Comparison of ENCODE assay signal across 8 cellular contexts in genomic region chr3:51538459-51539290, GRCh38. TPM values are rescaled to one million over a fixed set of nuclear protein-coding genes. Genes with fewer than 3 reads are reported as not detected.
DNase-seq lines count a peak whose midpoint lies in the region; ATAC-seq and TF ChIP-seq lines count a peak whose summit lies in the region.

Gene RAD54L2, plus strand, starts transcription at chr3:51538719. Its CDS starts 51,702 bp downstream, at chr3:51590421.

- TF ChIP-seq CTCF in omental fat pad (IDR thresholded peaks at IDR 0.05), result no peak

- H3K9me3 ChIP-seq in ES-I3 (ENCODE audit: control insufficient read depth, insufficient read depth, low read length) (no peaks in the 10 kb centered on the region), SK-N-MC (ENCODE audit: low read depth, low read length) (no peaks in the 10 kb centered on the region)

- H3K4me3 Mint-ChIP-seq in activated naive CD4-positive, alpha-beta T cell treated with anti-CD3 and anti-CD28 coated beads, Interleukin-2, amount 50 U/mL, for 24 hours, result peak within 1 kb of the TSS; percentile 92

- H3K36me3 ChIP-seq in ES-I3 (ENCODE audit: insufficient read depth, low read length) (no peaks in the 10 kb centered on the region), SK-N-MC (ENCODE audit: insufficient read depth, low read length) (no peaks in the 10 kb centered on the region)

- no peaks in the 10 kb centered on the region for H3K9me3 Mint-ChIP-seq in activated naive CD4-positive, alpha-beta T cell treated with anti-CD3 and anti-CD28 coated beads, Interleukin-2, amount 50 U/mL, for 24 hours

- H3K27ac ChIP-seq in SK-N-MC, result peak within 1 kb of the TSS; percentile 62; the same call in 1 of the 2 replicates
- H3K27ac ChIP-seq in temporal lobe (ENCODE audit: low read depth, low read length), result peak within 1 kb of the TSS; percentile 65

- H3K4me1 Mint-ChIP-seq in activated naive CD4-positive, alpha-beta T cell treated with anti-CD3 and anti-CD28 coated beads, Interleukin-2, amount 50 U/mL, for 24 hours, result peaks cover 45% of the 10 kb centered on the region

- no peaks in the 10 kb centered on the region for H3K36me3 Mint-ChIP-seq in activated naive CD4-positive, alpha-beta T cell treated with anti-CD3 and anti-CD28 coated beads, Interleukin-2, amount 50 U/mL, for 24 hours

- peak; percentile 81 for ATAC-seq in GM21737 (IDR thresholded peaks at IDR 0.05; ENCODE audit: unreplicated experiment)
- peak; percentile 96 for ATAC-seq in omental fat pad (ENCODE audit: low FRiP score)

- H3K27ac Mint-ChIP-seq in activated naive CD4-positive, alpha-beta T cell treated with anti-CD3 and anti-CD28 coated beads, Interleukin-2, amount 50 U/mL, for 24 hours, result peak within 1 kb of the TSS; percentile 95

- DNase-seq in LHCN-M2 (ENCODE audit: low read depth), result peak; percentile 79
- no peak for DNase-seq in SK-N-MC (ENCODE audit: low read depth, low spot score)
- no peak for DNase-seq in glomerular endothelial cell (ENCODE audit: extremely low read depth, low read depth, low spot score)
- DNase-seq in omental fat pad (ENCODE audit: low spot score), result peak; percentile 33

- H3K9ac ChIP-seq in ES-I3 (ENCODE audit: low read depth, low read length) (peak within 1 kb of the TSS; percentile 89), SK-N-MC (ENCODE audit: insufficient read length) (peak within 1 kb of the TSS; percentile 89)

- no peaks in the 10 kb centered on the region for H3K27me3 Mint-ChIP-seq in activated naive CD4-positive, alpha-beta T cell treated with anti-CD3 and anti-CD28 coated beads, Interleukin-2, amount 50 U/mL, for 24 hours

- peak within 1 kb of the TSS; percentile 86 for H3K4me3 ChIP-seq in SK-N-MC

- no peaks in the 10 kb centered on the region for H3K4me1 ChIP-seq in ES-I3 (ENCODE audit: insufficient read depth, low read length)

RNA-seq across cellular contexts. Expression of gene RAD54L2, which starts in this region (rescaled TPM):
- total RNA-seq in LHCN-M2 (2014; rRNA removed) (11.5 and 13.5 TPM in 2 replicates), glomerular endothelial cell (12.5 and 28.0 TPM in 2 replicates), omental fat pad (10 to 100 TPM; 17.6 to 37.6 (median 24.1) TPM), temporal lobe (22.6 TPM)
- 5.3 TPM for polyA plus RNA-seq in LHCN-M2 (2012)

Comparison
In these comparisons a context has a peak if more than half of its experiments do, and no peak if none do; other contexts are left out.
1. DNase-seq: peak in LHCN-M2 (single experiment) and omental fat pad (single experiment); none in SK-N-MC (single experiment) and glomerular endothelial cell (single experiment).